In genomic region chr4:34861661-34862060, GRCh38 we compare ENCODE assay signal across 21 cellular contexts.
"Had no signal": no experiment of that assay in that cellular context is flagged by ENCODE, and none has a peak within 500 bp of the region (broad histone marks: within the 10 kb centered on the region; RNA-seq: fewer than 3 reads in every experiment).

No MANE protein-coding gene starts in this region.

- H3K4me3 ChIP-seq: ascending aorta had no signal

- H3K27me3 ChIP-seq: ascending aorta had no signal

- DNase-seq: activated CD4-positive, alpha-beta T cell treated with anti-CD3 and anti-CD28 coated beads for 4 hours; activated CD4-positive, alpha-beta T cell treated with anti-CD3 and anti-CD28 coated beads, Interleukin-2, amount 50 U/mL, for 4 hours; activated CD8-positive, alpha-beta memory T cell treated with anti-CD3 and anti-CD28 coated beads, Interleukin-2, amount 50 U/mL, for 48 hours; activated CD8-positive, alpha-beta T cell treated with anti-CD3 and anti-CD28 coated beads, Interleukin-2, amount 10 ng/mL, durations not matched to agents 7 days and 5 days; activated naive CD4-positive, alpha-beta T cell treated with anti-CD3 and anti-CD28 coated beads, Interleukin-2, amount 50 U/mL, for 16 hours; activated naive CD8-positive, alpha-beta T cell treated with anti-CD3 and anti-CD28 coated beads, Interleukin-2, amount 10 ng/mL, durations not matched to agents 7 days and 5 days; activated T-cell treated with anti-CD3 and anti-CD28 coated beads, Interleukin-2, amount 50 U/mL, for 1 hour; amniotic stem cell; cerebellar nuclear complex; MM.1S; NCI-H1105; NCI-H1436 treated with DMSO at 0.1 percent for 48 hours; NCI-H187; NCI-H2081; NCI-H2227 treated with DMSO at 0.1 percent for 48 hours; NCI-H526 treated with DMSO at 0.1 percent for 48 hours; NCI-H82; PC-3; SHP77 treated with DMSO at 0.1 percent for 48 hours; T-cell had no signal

- H3K4me1 ChIP-seq: ascending aorta had no signal

- H3K9me3 ChIP-seq: ascending aorta had no signal

- H3K27ac ChIP-seq: ascending aorta had no signal

- H3K36me3 ChIP-seq: ascending aorta had no signal
